9 cellular contexts compared by ENCODE assay signal in the genomic region with DNA sequence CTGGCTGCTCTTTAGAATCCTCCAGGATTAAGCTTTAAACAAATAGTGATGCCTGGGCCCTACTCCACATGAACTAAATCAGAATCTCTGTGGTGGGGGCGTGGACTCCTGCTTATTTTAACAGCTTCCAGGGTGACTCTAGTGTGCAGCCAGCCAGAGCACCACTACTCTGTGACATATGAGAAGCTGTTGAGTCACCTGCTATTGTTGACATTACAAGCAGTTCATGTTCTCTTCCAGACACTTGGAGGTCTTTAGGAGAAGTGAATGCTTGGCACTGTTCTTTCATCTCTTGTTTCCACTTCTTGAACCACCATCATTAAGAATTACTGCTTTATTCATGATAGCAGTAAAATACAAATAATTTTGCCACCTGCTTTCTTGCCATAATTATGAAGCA. TPM values are rescaled to one million over a fixed set of nuclear protein-coding genes. Genes with fewer than 3 reads are reported as not detected.
A peak's percentile ranks its signal among the peaks of the same experiment; 100 is the strongest.
DNase-seq lines count a peak whose midpoint lies in the region; ATAC-seq and TF ChIP-seq lines count a peak whose summit lies in the region.
"Had no signal": no experiment of that assay in that cellular context is flagged by ENCODE, and none has a peak within 500 bp of the region (broad histone marks: within the 10 kb centered on the region; RNA-seq: fewer than 3 reads in every experiment).

No MANE protein-coding gene starts in this region.

- TF ChIP-seq EP300 in Ishikawa (IDR thresholded peaks at IDR 0.05; ENCODE audit: borderline replicate concordance) (peak; percentile 47; the same call in 1 of the 2 replicates), upper lobe of left lung (IDR thresholded peaks at IDR 0.05) (peak in 2 of 4 donors; percentile 16 to 86)

- POLR2A ChIA-PET in activated CD4-positive, alpha-beta memory T cell treated with anti-CD3 and anti-CD28 coated beads for 36 hours (lab: Charles Lee), result no interaction called here

- H3K4me3 ChIP-seq in SJSA1 (no peak overlapping the region), right atrium auricular region (no peak overlapping the region), upper lobe of left lung (no peak overlapping the region)
- H3K4me3 ChIP-seq: K562 had no signal

- no peak for TF ChIP-seq CTCF in right atrium auricular region (IDR thresholded peaks at IDR 0.05)
- TF ChIP-seq CTCF in upper lobe of left lung (IDR thresholded peaks at IDR 0.05), result no peak

- H3K9me3 Mint-ChIP-seq in activated CD4-positive, alpha-beta memory T cell treated with anti-CD3 and anti-CD28 coated beads for 36 hours, result peaks cover 9% of the 10 kb centered on the region

- no peak overlapping the region for H3K27ac Mint-ChIP-seq in activated CD4-positive, alpha-beta memory T cell treated with anti-CD3 and anti-CD28 coated beads for 36 hours

- H3K4me1 ChIP-seq in SJSA1 (replicated peaks) (peaks cover 18% of the 10 kb centered on the region), right atrium auricular region (peaks cover 0 to 19% of the 10 kb centered on the region in 2 donors), upper lobe of left lung (peaks cover 3 to 19% (median 8%) of the 10 kb centered on the region in 4 donors)

- no peaks in the 10 kb centered on the region for H3K4me1 Mint-ChIP-seq in activated CD4-positive, alpha-beta memory T cell treated with anti-CD3 and anti-CD28 coated beads for 36 hours (ENCODE audit: low read depth)
- H3K4me1 Mint-ChIP-seq: central memory CD8-positive, alpha-beta T cell had no signal

- no peaks in the 10 kb centered on the region for H3K9me3 ChIP-seq in SJSA1 (replicated peaks)
- H3K9me3 ChIP-seq in right atrium auricular region, result peaks cover 0 to 5% of the 10 kb centered on the region in 2 donors
- no peaks in the 10 kb centered on the region for H3K9me3 ChIP-seq in upper lobe of left lung

- peak; percentile 31; the same call in 1 of the 2 replicates for TF ChIP-seq RAD21 in Ishikawa (IDR thresholded peaks at IDR 0.05; ENCODE audit: low read depth)

- ATAC-seq in upper lobe of left lung (ENCODE audit: low FRiP score in 2 of 2), result peak; percentile 90 to 95
- ATAC-seq in GM18867 (IDR thresholded peaks at IDR 0.05; ENCODE audit: unreplicated experiment), result no peak
- no peak for ATAC-seq in HG02981 (IDR thresholded peaks at IDR 0.05; ENCODE audit: unreplicated experiment)
- ATAC-seq: K562 had no signal

- 53 to 69% methylated on average over 1 of the region's 1 CpG for WGBS in upper lobe of left lung, 2 donors

- no peak overlapping the region for H3K4me3 Mint-ChIP-seq in activated CD4-positive, alpha-beta memory T cell treated with anti-CD3 and anti-CD28 coated beads for 36 hours
- H3K4me3 Mint-ChIP-seq: central memory CD8-positive, alpha-beta T cell had no signal

- H3K27me3 Mint-ChIP-seq in activated CD4-positive, alpha-beta memory T cell treated with anti-CD3 and anti-CD28 coated beads for 36 hours, result peaks cover 18% of the 10 kb centered on the region

- H3K27me3 ChIP-seq in SJSA1 (replicated peaks), result no peaks in the 10 kb centered on the region
- H3K27me3 ChIP-seq in right atrium auricular region, result no peaks in the 10 kb centered on the region
- no peaks in the 10 kb centered on the region for H3K27me3 ChIP-seq in upper lobe of left lung

- no peaks in the 10 kb centered on the region for H3K36me3 Mint-ChIP-seq in activated CD4-positive, alpha-beta memory T cell treated with anti-CD3 and anti-CD28 coated beads for 36 hours

- intact Hi-C loops in activated CD4-positive, alpha-beta memory T cell treated with anti-CD3 and anti-CD28 coated beads for 36 hours (cut with micrococcal nuclease), result no loop called here

- DNase-seq in SJSA1 (ENCODE audit: low read depth in 1 of 2, low spot score in 2 of 2) (peak; percentile 55 to 60), right atrium auricular region (ENCODE audit: low spot score) (no peak), upper lobe of left lung (peak in 1 of 2 donors; percentile 80)
- DNase-seq in activated CD4-positive, alpha-beta memory T cell treated with anti-CD3 and anti-CD28 coated beads for 36 hours, result no peak

- CTCF ChIA-PET in activated CD4-positive, alpha-beta memory T cell treated with anti-CD3 and anti-CD28 coated beads for 36 hours (lab: Charles Lee), result no interaction called here

- H3K36me3 ChIP-seq in SJSA1 (no peaks in the 10 kb centered on the region), right atrium auricular region (no peaks in the 10 kb centered on the region), upper lobe of left lung (no peaks in the 10 kb centered on the region)

- H3K27ac ChIP-seq in SJSA1, result peak overlapping the region; percentile 40
- peak overlapping the region; percentile 42 to 73 for H3K27ac ChIP-seq in right atrium auricular region
- H3K27ac ChIP-seq in upper lobe of left lung, result peak overlapping the region; percentile 1 to 65 (median 49)

- no peak for TF ChIP-seq POLR2A in upper lobe of left lung (IDR thresholded peaks at IDR 0.05)

TF ChIP-seq in Ishikawa, 13 proteins besides CTCF, POLR2A, EP300 and RAD21:
- TF ChIP-seq FOXM1 (IDR thresholded peaks at IDR 0.05; ENCODE audit: borderline replicate concordance, low read depth), result peak; percentile 28; the same call in 1 of the 2 replicates
- peak; percentile 18; the same call in 1 of the 2 replicates for TF ChIP-seq TEAD4 (IDR thresholded peaks at IDR 0.05)
- no peak for TF ChIP-seq CREB1 (IDR thresholded peaks at IDR 0.05; ENCODE audit: low read depth)
- no peak for TF ChIP-seq ZBTB7A (IDR thresholded peaks at IDR 0.05; ENCODE audit: low read depth)
- TF ChIP-seq EGR1 (IDR thresholded peaks at IDR 0.05), result no peak
- TF ChIP-seq MAX (IDR thresholded peaks at IDR 0.05), result peak; percentile 51; the same call in 1 of the 2 replicates
- TF ChIP-seq USF1 (IDR thresholded peaks at IDR 0.05), result peak; percentile 32; the same call in 1 of the 2 replicates
- peak; percentile 64 for TF ChIP-seq CEBPB (IDR thresholded peaks at IDR 0.05)
- peak; percentile 72 for TF ChIP-seq NFIC (IDR thresholded peaks at IDR 0.05)

RNA-seq across cellular contexts. Expression of gene C4orf51, which starts 0.4 kb away (rescaled TPM):
- not detected in 2 replicates for total RNA-seq in SJSA1 (2014; rRNA removed; shearing (Covaris generic))
- not detected for total RNA-seq in right atrium auricular region
- not detected for total RNA-seq in upper lobe of left lung
- not detected for total RNA-seq in activated CD4-positive, alpha-beta memory T cell treated with anti-CD3 and anti-CD28 coated beads for 36 hours
- total RNA-seq: K562 had no signal

Comparison
In these comparisons a context has a peak if more than half of its experiments do, and no peak if none do; other contexts are left out.
1. DNase-seq: peak in SJSA1 (2 of 2); none in right atrium auricular region (single experiment) and activated CD4-positive, alpha-beta memory T cell treated with anti-CD3 and anti-CD28 coated beads for 36 hours (single experiment).
2. ATAC-seq: peak in upper lobe of left lung (2 of 2); none in GM18867 (single experiment) and HG02981 (single experiment).
3. Peak in every context shown above with its lines, with median percentiles within 50 percentile points of each other: H3K27ac ChIP-seq.